In genomic region chr2:43748333-43748732, GRCh38 we compare ENCODE assay signal across 16 cellular contexts. TPM values are rescaled to one million over a fixed set of nuclear protein-coding genes. Genes with fewer than 3 reads are reported as not detected.
A peak's percentile ranks its signal among the peaks of the same experiment; 100 is the strongest.
DNase-seq lines count a peak whose midpoint lies in the region; ATAC-seq, FAIRE-seq and TF ChIP-seq lines count a peak whose summit lies in the region.
"Had no signal": no experiment of that assay in that cellular context is flagged by ENCODE, and none has a peak within 500 bp of the region (broad histone marks: within the 10 kb centered on the region; RNA-seq: fewer than 3 reads in every experiment).

No MANE protein-coding gene starts in this region.

- TF ChIP-seq CTCF in HepG2 (CRISPR knock-in tag; IDR thresholded peaks at IDR 0.05): no peak
- no peak for TF ChIP-seq CTCF in right lobe of liver (IDR thresholded peaks at IDR 0.05)

- POLR2A ChIA-PET in activated CD4-positive, alpha-beta T cell treated with anti-CD3 and anti-CD28 coated beads, Interleukin-2, amount 10 ng/mL, durations not matched to agents 7 days and 5 days (lab: Charles Lee): no interaction called here
- POLR2A ChIA-PET in HepG2 (lab: Yijun Ruan, JAX): no interaction called here

- H3K9ac ChIP-seq in HepG2 (ENCODE audit: insufficient read depth, low read depth, low read length): no peak overlapping the region

- TF ChIP-seq POLR2A in HepG2 (IDR thresholded peaks at IDR 0.05; ENCODE audit: insufficient read depth in 1 of 2, low read depth in 2 of 2, low read length in 2 of 2): no peak
- no peak for TF ChIP-seq POLR2A in right lobe of liver (IDR thresholded peaks at IDR 0.05)

- H3K36me3 ChIP-seq in HepG2 (replicated peaks in 1 of 2; ENCODE audit: control insufficient read depth in 1 of 2, insufficient read depth in 2 of 2, low read length in 2 of 2): no peaks in the 10 kb centered on the region
- H3K36me3 ChIP-seq in right lobe of liver: no peaks in the 10 kb centered on the region

- no peaks in the 10 kb centered on the region for H3K27me3 ChIP-seq in HepG2 (ENCODE audit: control insufficient read depth in 1 of 2, insufficient read depth in 2 of 2, low read length in 2 of 2)
- H3K27me3 ChIP-seq in right lobe of liver: no peaks in the 10 kb centered on the region

- DNase-seq in activated CD4-positive, alpha-beta T cell treated with anti-CD3 and anti-CD28 coated beads for 48 hours: peak; percentile 60
- no peak for DNase-seq in activated CD4-positive, alpha-beta T cell treated with anti-CD3 and anti-CD28 coated beads, Interleukin-2, amount 10 ng/mL, durations not matched to agents 7 days and 5 days
- DNase-seq in HepG2 (ENCODE audit: low spot score): no peak
- DNase-seq in right lobe of liver: no peak
- peak; percentile 14 to 15 for DNase-seq in stimulated activated CD4-positive, alpha-beta T cell treated with anti-CD3 and anti-CD28 coated beads, Interleukin-4, amount 100 ng/mL, for 4 hours
- DNase-seq in KG1 (lab: John Stamatoyannopoulos, UW): no peak
- DNase-seq in stimulated activated naive B cell treated with anti-CD40 and anti-IgM and Interleukin-4, amounts not matched to agents 10 μg/mL and 1 μg/mL and 100 μg/mL, for 72 hours: no peak
- DNase-seq: COR-L47, DMS153, H9, Karpas-422, MM.1S, NCI-H1105, NCI-H1694 treated with DMSO at 0.1 percent for 48 hours had no signal

- H3K4me2 ChIP-seq in HepG2 (ENCODE audit: low read depth, low read length): no peak overlapping the region

- no TSS peak for BruUV-seq in HepG2 (replicated peaks; lab: Mats Ljungman, UMichigan)

- H3K4me1 Mint-ChIP-seq in activated CD4-positive, alpha-beta T cell treated with anti-CD3 and anti-CD28 coated beads, Interleukin-2, amount 10 ng/mL, durations not matched to agents 7 days and 5 days: no peaks in the 10 kb centered on the region
- H3K4me1 Mint-ChIP-seq in stimulated activated naive B cell treated with anti-CD40 and anti-IgM and Interleukin-4, amounts not matched to agents 10 μg/mL and 1 μg/mL and 100 μg/mL, for 72 hours: no peaks in the 10 kb centered on the region

- no peaks in the 10 kb centered on the region for H4K20me1 ChIP-seq in HepG2 (ENCODE audit: insufficient read depth, low read length)

- CTCF ChIA-PET in activated CD4-positive, alpha-beta T cell treated with anti-CD3 and anti-CD28 coated beads, Interleukin-2, amount 10 ng/mL, durations not matched to agents 7 days and 5 days (lab: Charles Lee): interaction anchor here (1.0 kb wide), 1 partner anchor 64 kb away, joined by 4 read pairs; no protein-coding TSS in a partner anchor
- CTCF ChIA-PET in HepG2 (lab: Yijun Ruan, JAX; ENCODE audit: low intra/inter-chr PET ratio, low total read pairs): no interaction called here

- H3K9me3 ChIP-seq in HepG2 (ENCODE audit: low read length) (no peaks in the 10 kb centered on the region), right lobe of liver (no peaks in the 10 kb centered on the region)

- no peaks in the 10 kb centered on the region for H3K9me3 Mint-ChIP-seq in activated CD4-positive, alpha-beta T cell treated with anti-CD3 and anti-CD28 coated beads, Interleukin-2, amount 10 ng/mL, durations not matched to agents 7 days and 5 days
- H3K9me3 Mint-ChIP-seq in stimulated activated naive B cell treated with anti-CD40 and anti-IgM and Interleukin-4, amounts not matched to agents 10 μg/mL and 1 μg/mL and 100 μg/mL, for 72 hours: no peaks in the 10 kb centered on the region
- H3K9me3 Mint-ChIP-seq: H9 had no signal

- TF ChIP-seq EP300 in HepG2 (IDR thresholded peaks at IDR 0.05; ENCODE audit: low read depth in 2 of 2, low read length in 2 of 2): no peak
- TF ChIP-seq EP300 in HepG2 (CRISPR knock-in tag; IDR thresholded peaks at IDR 0.05; ENCODE audit: borderline replicate concordance): no peak

- H2AFZ ChIP-seq in HepG2 (ENCODE audit: low read length): no peak overlapping the region

- in situ Hi-C loops in HepG2 (cut with HindIII; ENCODE audit: extremely low pct_ligation_motif_present, low pct_unique_long_range_greater_than_20kb): no loop called here

- TF ChIP-seq RAD21 in HepG2 (CRISPR knock-in tag; IDR thresholded peaks at IDR 0.05): no peak

- WGBS in HepG2 (ENCODE audit: low lambda C conversion rate): 35% methylated on average over 5 of the region's 5 CpGs
- WGBS in right lobe of liver (ENCODE audit: insufficient coverage, low coverage, low lambda C conversion rate, missing lambda C conversion rate): 80% methylated on average over 3 of the region's 5 CpGs

- H3K4me3 ChIP-seq in HepG2 (replicated peaks in 1 of 3; ENCODE audit: insufficient read depth in 1 of 3, low read depth in 2 of 3, low read length in 3 of 3) (no peak overlapping the region), right lobe of liver (no peak overlapping the region)

- ATAC-seq in HepG2 (no peak), right lobe of liver (no peak), GM19467 (IDR thresholded peaks at IDR 0.05; ENCODE audit: unreplicated experiment) (no peak)
- no peak for ATAC-seq in stimulated activated naive B cell treated with anti-CD40 and anti-IgM and Interleukin-4, amounts not matched to agents 10 μg/mL and 1 μg/mL and 100 μg/mL, for 72 hours (replicated peaks)

- FAIRE-seq in HepG2 (lab: Jason Lieb, UNC): no peak

- intact Hi-C loops in HepG2 (cut with micrococcal nuclease; ENCODE audit: unreplicated experiment) (no loop called here), right lobe of liver (cut with DNase I) (no loop called here)

- no peaks in the 10 kb centered on the region for H3K36me3 Mint-ChIP-seq in activated CD4-positive, alpha-beta T cell treated with anti-CD3 and anti-CD28 coated beads, Interleukin-2, amount 10 ng/mL, durations not matched to agents 7 days and 5 days (ENCODE audit: low read depth)
- no peaks in the 10 kb centered on the region for H3K36me3 Mint-ChIP-seq in stimulated activated naive B cell treated with anti-CD40 and anti-IgM and Interleukin-4, amounts not matched to agents 10 μg/mL and 1 μg/mL and 100 μg/mL, for 72 hours

- H3K79me2 ChIP-seq in HepG2 (ENCODE audit: insufficient read depth, low read length): no peaks in the 10 kb centered on the region

- H3K27me3 Mint-ChIP-seq in activated CD4-positive, alpha-beta T cell treated with anti-CD3 and anti-CD28 coated beads, Interleukin-2, amount 10 ng/mL, durations not matched to agents 7 days and 5 days: no peaks in the 10 kb centered on the region
- peaks cover 5% of the 10 kb centered on the region in 2 donors for H3K27me3 Mint-ChIP-seq in stimulated activated naive B cell treated with anti-CD40 and anti-IgM and Interleukin-4, amounts not matched to agents 10 μg/mL and 1 μg/mL and 100 μg/mL, for 72 hours

- no peak overlapping the region for H3K4me3 Mint-ChIP-seq in activated CD4-positive, alpha-beta T cell treated with anti-CD3 and anti-CD28 coated beads, Interleukin-2, amount 10 ng/mL, durations not matched to agents 7 days and 5 days
- H3K4me3 Mint-ChIP-seq in stimulated activated naive B cell treated with anti-CD40 and anti-IgM and Interleukin-4, amounts not matched to agents 10 μg/mL and 1 μg/mL and 100 μg/mL, for 72 hours: no peak overlapping the region
- H3K4me3 Mint-ChIP-seq: H9 had no signal

- no peak overlapping the region for H3K27ac ChIP-seq in HepG2 (ENCODE audit: extremely low read length, insufficient read depth, low read length)
- no peak overlapping the region for H3K27ac ChIP-seq in right lobe of liver
- H3K27ac ChIP-seq: C4-2B had no signal

- H3K4me1 ChIP-seq in HepG2 (ENCODE audit: insufficient read depth, low read length) (peaks cover 31% of the 10 kb centered on the region), right lobe of liver (no peaks in the 10 kb centered on the region)

- H3K27ac Mint-ChIP-seq in activated CD4-positive, alpha-beta T cell treated with anti-CD3 and anti-CD28 coated beads, Interleukin-2, amount 10 ng/mL, durations not matched to agents 7 days and 5 days: no peak overlapping the region
- no peak overlapping the region for H3K27ac Mint-ChIP-seq in stimulated activated naive B cell treated with anti-CD40 and anti-IgM and Interleukin-4, amounts not matched to agents 10 μg/mL and 1 μg/mL and 100 μg/mL, for 72 hours
- H3K27ac Mint-ChIP-seq: H9 had no signal

RNA-seq across cellular contexts. Expression of gene DYNC2LI1, which starts 25.5 kb away (rescaled TPM):
- total RNA-seq in activated CD4-positive, alpha-beta T cell treated with anti-CD3 and anti-CD28 coated beads, Interleukin-2, amount 10 ng/mL, durations not matched to agents 7 days and 5 days: 1 to 10 TPM; 4.0 to 5.1 TPM
- total RNA-seq in HepG2 (2016; rRNA removed; fragmentation: Illumina TruSeq; extraction: Trizol): 23.2 and 27.9 TPM in 2 replicates
- total RNA-seq in HepG2 (2016; cell fraction: cytosol; rRNA removed; fragmentation: Illumina TruSeq; extraction: Trizol; ENCODE audit: low read depth): 7.3 and 9.1 TPM in 2 replicates
- 23.5 and 32.2 TPM in 2 replicates for total RNA-seq in HepG2 (2016; cell fraction: insoluble cytoplasmic fraction; rRNA removed; fragmentation: Illumina TruSeq; extraction: Trizol)
- total RNA-seq in HepG2 (2016; cell fraction: membrane; rRNA removed; fragmentation: Illumina TruSeq; extraction: Trizol): 7.6 and 7.9 TPM in 2 replicates
- total RNA-seq in HepG2 (2016; cell fraction: nucleus; rRNA removed; fragmentation: Illumina TruSeq; extraction: Trizol): 15.5 and 17.2 TPM in 2 replicates
- 10.2 and 16.9 TPM in 2 replicates for polyA plus RNA-seq in HepG2 (2011; rRNA removed)
- 5.3 and 8.1 TPM in 2 replicates for polyA plus RNA-seq in HepG2 (2011; cell fraction: cytosol; rRNA removed)
- 4.8 and 7.3 TPM in 2 replicates for polyA plus RNA-seq in HepG2 (2011; cell fraction: nucleus; rRNA removed)
- 10.8 and 15.5 TPM in 2 replicates for polyA plus RNA-seq in HepG2 (2012)
- 2.7 TPM in 2 replicates for polyA plus RNA-seq in HepG2 (2016; cell fraction: cytosol; fragmentation: Illumina TruSeq; extraction: Trizol; ENCODE audit: low read depth)
- 30.8 and 44.1 TPM in 2 replicates for polyA plus RNA-seq in HepG2 (2016; cell fraction: insoluble cytoplasmic fraction; fragmentation: Illumina TruSeq; extraction: Trizol; ENCODE audit: low read depth)
- polyA plus RNA-seq in HepG2 (2016; cell fraction: membrane; fragmentation: Illumina TruSeq; extraction: Trizol; ENCODE audit: low read depth): 4.5 and 4.8 TPM in 2 replicates
- 18.5 and 19.3 TPM in 2 replicates for polyA plus RNA-seq in HepG2 (2016; cell fraction: nucleus; fragmentation: Illumina TruSeq; extraction: Trizol; ENCODE audit: insufficient read depth, low read depth)
- polyA minus RNA-seq in HepG2 (2011; rRNA and poly(A)+ RNA removed; ENCODE audit: low replicate concordance): 1.3 and 1.4 TPM in 2 replicates
- polyA minus RNA-seq in HepG2 (2011; cell fraction: cytosol; rRNA and poly(A)+ RNA removed): 6.3 and 8.7 TPM in 2 replicates
- 12.1 and 18.2 TPM in 2 replicates for polyA minus RNA-seq in HepG2 (2011; cell fraction: nucleus; rRNA and poly(A)+ RNA removed)
- total RNA-seq in right lobe of liver: 1 to 10 TPM; 3.2 to 6.9 (median 6.2) TPM

Comparison
In these comparisons a context has a peak if more than half of its experiments do, and no peak if none do; other contexts are left out.
1. DNase-seq: peak in activated CD4-positive, alpha-beta T cell treated with anti-CD3 and anti-CD28 coated beads for 48 hours (single experiment) and stimulated activated CD4-positive, alpha-beta T cell treated with anti-CD3 and anti-CD28 coated beads, Interleukin-4, amount 100 ng/mL, for 4 hours (2 of 2); none in activated CD4-positive, alpha-beta T cell treated with anti-CD3 and anti-CD28 coated beads, Interleukin-2, amount 10 ng/mL, durations not matched to agents 7 days and 5 days (single experiment), HepG2 (single experiment), right lobe of liver (0 of 3), KG1 (single experiment) and stimulated activated naive B cell treated with anti-CD40 and anti-IgM and Interleukin-4, amounts not matched to agents 10 μg/mL and 1 μg/mL and 100 μg/mL, for 72 hours (single experiment).